8 cellular contexts compared by ENCODE assay signal in genomic region chr14:36320210-36321003, GRCh38. TPM values are rescaled to one million over a fixed set of nuclear protein-coding genes. Genes with fewer than 3 reads are reported as not detected.
A peak's percentile ranks its signal among the peaks of the same experiment; 100 is the strongest.
DNase-seq lines count a peak whose midpoint lies in the region; ATAC-seq and TF ChIP-seq lines count a peak whose summit lies in the region.

Gene MBIP (minus strand): TSS chr14:36320637. CDS start chr14:36320588, 49 bp downstream.

- DNase-seq in D341Med (ENCODE audit: low spot score) (peak; percentile 92), IMR-90 (peak; percentile 97), OCI-M1 (lab: John Stamatoyannopoulos, UW) (peak; percentile 94), activated T-cell treated with anti-CD3 and anti-CD28 coated beads for 24 hours (ENCODE audit: low read depth) (peak; percentile 89), epithelial cell of prostate (ENCODE audit: low read depth, low spot score) (peak; percentile 81), mucosa of descending colon (peak; percentile 88 to 98 (median 90))
- DNase-seq in stimulated activated CD8-positive, alpha-beta memory T cell treated with anti-CD3 and anti-CD28 coated beads, Interleukin-4, amount 100 ng/mL, for 24 hours (ENCODE audit: low read depth) = peak; percentile 80

- H3K9ac ChIP-seq in IMR-90 (ENCODE audit: low read depth, low read length) = peak within 1 kb of the TSS; percentile 93

- POLR2A ChIA-PET in IMR-90 (lab: Charles Lee; ENCODE audit: unreplicated experiment) = interaction anchor here (0.6 kb wide), 1 partner anchor 32 kb away, joined by 3 read pairs; no protein-coding TSS in a partner anchor

- TF ChIP-seq POLR2A in IMR-90 (IDR thresholded peaks at IDR 0.05; ENCODE audit: low read depth, low read length) = peak; percentile 56; the same call in 1 of the 2 replicates

- H4K8ac ChIP-seq in IMR-90 (ENCODE audit: low read depth in 2 of 2, low read length in 2 of 2) = peak within 1 kb of the TSS; percentile 92 to 96

- 7% methylated on average over 3 of the region's 34 CpGs; no CpG with 5 or more reads in 1 of the 2 experiments for WGBS in IMR-90 (ENCODE audit: extremely low coverage in 2 of 2, insufficient read length in 1 of 2), 2 experiments

- peak within 1 kb of the TSS; percentile 88 for H4K5ac ChIP-seq in IMR-90 (ENCODE audit: low read depth, low read length)

- in situ Hi-C loops in IMR-90 (cut with MboI; ENCODE audit: low sequenced_read_pairs) = no loop called here

- H3K18ac ChIP-seq in IMR-90 (ENCODE audit: low read depth, low read length) = peak within 1 kb of the TSS; percentile 60

- no peaks in the 10 kb centered on the region for H3K27me3 ChIP-seq in IMR-90 (ENCODE audit: control insufficient read depth, insufficient read depth, low read length)

- peak within 1 kb of the TSS; percentile 86 for H3K4me2 ChIP-seq in IMR-90 (ENCODE audit: low read depth, low read length)

- no peaks in the 10 kb centered on the region for H3K36me3 ChIP-seq in IMR-90 (ENCODE audit: control insufficient read depth, insufficient read depth, low read length)
- H3K36me3 ChIP-seq in mucosa of descending colon (ENCODE audit: low read depth) = no peaks in the 10 kb centered on the region

- H3K14ac ChIP-seq in IMR-90 (replicated peaks; ENCODE audit: low read depth, low read length) = peak within 1 kb of the TSS; percentile 78

- peak within 1 kb of the TSS; percentile 63 for H3K23ac ChIP-seq in IMR-90 (ENCODE audit: low read depth, low read length)

- H3K9me3 ChIP-seq in IMR-90 (ENCODE audit: control insufficient read depth, insufficient read depth, low read length) = no peaks in the 10 kb centered on the region
- H3K9me3 ChIP-seq in mucosa of descending colon = no peaks in the 10 kb centered on the region

- no TSS peak for BruUV-seq in IMR-90 (replicated peaks; lab: Mats Ljungman, UMichigan)

- peak; percentile 99 for ATAC-seq in GM21528 (IDR thresholded peaks at IDR 0.05; ENCODE audit: low FRiP score, unreplicated experiment)
- peak; percentile 99 for ATAC-seq in IMR-90 (ENCODE audit: low read depth)
- peak; percentile 100 for ATAC-seq in mucosa of descending colon

- dilution Hi-C loops in IMR-90 (cut with HindIII; ENCODE audit: low sequenced_read_pairs, unreplicated experiment) = no loop called here

- H3K56ac ChIP-seq in IMR-90 (ENCODE audit: extremely low read depth, insufficient read depth, low read length) = peak within 1 kb of the TSS; percentile 89

- CTCF ChIA-PET in IMR-90 (lab: Yijun Ruan, JAX) = interaction anchor here (1.0 kb wide), 1 partner anchor 250 kb away, joined by 3 read pairs; no protein-coding TSS in a partner anchor

- H3K79me1 ChIP-seq in IMR-90 (ENCODE audit: low read depth in 1 of 2, low read length in 2 of 2) = peaks cover 3 to 9% of the 10 kb centered on the region in 2 experiments; a peak in 3 of 4 replicates

- H3K4me1 ChIP-seq in IMR-90 (ENCODE audit: control insufficient read depth, insufficient read depth, low read length) (no peaks in the 10 kb centered on the region), mucosa of descending colon (ENCODE audit: low read depth) (peaks cover 16% of the 10 kb centered on the region)

- peaks cover 4% of the 10 kb centered on the region; the same call in 1 of the 2 replicates for H4K20me1 ChIP-seq in IMR-90 (ENCODE audit: insufficient read depth, low read length)

- intact Hi-C loops in IMR-90 (cut with micrococcal nuclease) = loop anchor here (1.0 kb wide), 2 partner anchors 54 to 250 kb away; no protein-coding TSS in a partner anchor
- intact Hi-C loops in mucosa of descending colon (cut with DNase I, micrococcal nuclease) = no loop called here

- H4K91ac ChIP-seq in IMR-90 (ENCODE audit: insufficient read depth, low read depth, low read length) = peak within 1 kb of the TSS; percentile 88

- H2BK20ac ChIP-seq in IMR-90 (ENCODE audit: low read depth, low read length) = no peak within 1 kb of the TSS

- H3K4ac ChIP-seq in IMR-90 (ENCODE audit: low read depth, low read length) = peak within 1 kb of the TSS; percentile 81

- no peak for TF ChIP-seq RAD21 in IMR-90 (IDR thresholded peaks at IDR 0.05; ENCODE audit: low read length)

- H2AFZ ChIP-seq in IMR-90 (replicated peaks; ENCODE audit: low read length, poor library complexity) = peak within 1 kb of the TSS; percentile 98

- H2BK5ac ChIP-seq in IMR-90 (ENCODE audit: low read depth, low read length, poor library complexity, severe bottlenecking) = peak within 1 kb of the TSS; percentile 71

- TF ChIP-seq CTCF in IMR-90 (conservative IDR thresholded peaks at IDR 0.05; ENCODE audit: low read depth, low read length) = no peak
- no peak for TF ChIP-seq CTCF in mucosa of descending colon (IDR thresholded peaks at IDR 0.05)

- peak within 1 kb of the TSS; percentile 86 for H2AK9ac ChIP-seq in IMR-90 (replicated peaks; ENCODE audit: low read depth, low read length, poor library complexity)

- H3K27ac ChIP-seq in IMR-90 (ENCODE audit: insufficient read depth, low read length) = peak within 1 kb of the TSS; percentile 84
- H3K27ac ChIP-seq in epithelial cell of prostate = peak within 1 kb of the TSS; percentile 64

- no peaks in the 10 kb centered on the region for H3K9me1 ChIP-seq in IMR-90 (ENCODE audit: insufficient read depth, low read length)

- peak within 1 kb of the TSS; percentile 77 for H3K4me3 ChIP-seq in IMR-90 (ENCODE audit: insufficient read depth, low read depth, low read length)
- peak within 1 kb of the TSS; percentile 65 for H3K4me3 ChIP-seq in mucosa of descending colon

- no peak within 1 kb of the TSS for H2AK5ac ChIP-seq in IMR-90 (ENCODE audit: low read depth, low read length)

- H2BK120ac ChIP-seq in IMR-90 (ENCODE audit: low read depth, low read length) = peak within 1 kb of the TSS; percentile 63; the same call in 1 of the 2 replicates

- peak within 1 kb of the TSS; percentile 8; the same call in 1 of the 3 replicates for H2BK15ac ChIP-seq in IMR-90 (ENCODE audit: low read depth, low read length)

TF ChIP-seq in IMR-90, 13 proteins besides CTCF, POLR2A, EP300 and RAD21:
- no peak for TF ChIP-seq CHD1 (IDR thresholded peaks at IDR 0.05; ENCODE audit: low read depth, low read length)
- TF ChIP-seq MXI1 (IDR thresholded peaks at IDR 0.05; ENCODE audit: borderline replicate concordance, low read depth, low read length) = peak; percentile 57; the same call in 1 of the 2 replicates
- no peak for TF ChIP-seq SMC3 (IDR thresholded peaks at IDR 0.05; ENCODE audit: low read depth, low read length)
- peak; percentile 90 for TF ChIP-seq CEBPB (IDR thresholded peaks at IDR 0.05; ENCODE audit: low read depth, low read length)
- no peak for TF ChIP-seq ELK1 (IDR thresholded peaks at IDR 0.05; ENCODE audit: borderline replicate concordance, low read depth, low read length)
- TF ChIP-seq RFX5 (IDR thresholded peaks at IDR 0.05; ENCODE audit: low read depth, low read length) = 0 out of 2 replicates have a peak, but pooled peaks have one; percentile 35
- TF ChIP-seq FOS (IDR thresholded peaks at IDR 0.05; ENCODE audit: low read depth, low read length) = no peak
- TF ChIP-seq NFE2L2 (IDR thresholded peaks at IDR 0.05; ENCODE audit: low read depth, low read length) = no peak
- TF ChIP-seq USF2 (IDR thresholded peaks at IDR 0.05; ENCODE audit: low read depth, low read length) = no peak
- TF ChIP-seq BHLHE40 (IDR thresholded peaks at IDR 0.05; ENCODE audit: low read depth, low read length) = no peak
- peak; percentile 99 for TF ChIP-seq MAZ (IDR thresholded peaks at IDR 0.05; ENCODE audit: borderline replicate concordance, low read depth, low read length)

RNA-seq across cellular contexts. Expression of gene MBIP, which starts in this region (rescaled TPM):
- total RNA-seq in IMR-90 (2012; rRNA removed) = 9.3 and 15.0 TPM in 2 replicates
- 16.5 and 17.4 TPM in 2 replicates for polyA plus RNA-seq in IMR-90 (2012; rRNA removed)
- 2.3 and 3.0 TPM in 2 replicates for polyA plus RNA-seq in IMR-90 (2012; cell fraction: cytosol; rRNA removed)
- polyA plus RNA-seq in IMR-90 (2012; cell fraction: nucleus; rRNA removed; ENCODE audit: low replicate concordance) = 3.8 and 40.0 TPM in 2 replicates
- 10 to 100 TPM; 20.6 to 22.6 (median 21.4) TPM for total RNA-seq in mucosa of descending colon

Comparison
In these comparisons a context has a peak if more than half of its experiments do, and no peak if none do; other contexts are left out.
1. Peak in every context shown above with its lines: DNase-seq, ATAC-seq, H3K4me3 ChIP-seq and H3K27ac ChIP-seq.